In the genomic region with DNA sequence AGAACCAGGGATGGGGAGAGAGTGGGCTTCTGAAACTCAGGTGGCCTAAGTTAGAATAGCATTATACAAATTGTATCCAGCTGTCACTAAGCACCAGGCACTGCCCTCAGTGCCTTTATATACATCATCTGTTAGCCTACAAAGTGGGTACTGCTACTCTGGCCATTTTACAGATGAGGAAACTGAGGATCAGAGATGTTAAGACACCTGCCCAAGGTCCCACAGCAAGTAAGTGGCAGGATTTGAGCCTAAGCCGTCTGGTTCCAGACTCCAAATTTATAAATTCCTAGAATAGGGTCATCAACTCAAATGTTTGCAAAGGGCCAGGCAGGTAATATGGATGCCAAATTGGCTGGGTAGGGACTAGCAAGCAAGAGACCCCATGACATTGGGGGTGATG, we compare ENCODE assay signal across 1 cellular context.
TF ChIP-seq lines count a peak whose summit lies in the region.

No MANE protein-coding gene starts in this region.

TF ChIP-seq in HepG2, 621 proteins besides CTCF, POLR2A, EP300 and RAD21:
- TF ChIP-seq ZNF629 (CRISPR knock-in tag; conservative IDR thresholded peaks at IDR 0.05): peak; percentile 85
- no peak for TF ChIP-seq SALL1 (CRISPR knock-in tag; IDR thresholded peaks at IDR 0.05)
- TF ChIP-seq, protein P1, sequence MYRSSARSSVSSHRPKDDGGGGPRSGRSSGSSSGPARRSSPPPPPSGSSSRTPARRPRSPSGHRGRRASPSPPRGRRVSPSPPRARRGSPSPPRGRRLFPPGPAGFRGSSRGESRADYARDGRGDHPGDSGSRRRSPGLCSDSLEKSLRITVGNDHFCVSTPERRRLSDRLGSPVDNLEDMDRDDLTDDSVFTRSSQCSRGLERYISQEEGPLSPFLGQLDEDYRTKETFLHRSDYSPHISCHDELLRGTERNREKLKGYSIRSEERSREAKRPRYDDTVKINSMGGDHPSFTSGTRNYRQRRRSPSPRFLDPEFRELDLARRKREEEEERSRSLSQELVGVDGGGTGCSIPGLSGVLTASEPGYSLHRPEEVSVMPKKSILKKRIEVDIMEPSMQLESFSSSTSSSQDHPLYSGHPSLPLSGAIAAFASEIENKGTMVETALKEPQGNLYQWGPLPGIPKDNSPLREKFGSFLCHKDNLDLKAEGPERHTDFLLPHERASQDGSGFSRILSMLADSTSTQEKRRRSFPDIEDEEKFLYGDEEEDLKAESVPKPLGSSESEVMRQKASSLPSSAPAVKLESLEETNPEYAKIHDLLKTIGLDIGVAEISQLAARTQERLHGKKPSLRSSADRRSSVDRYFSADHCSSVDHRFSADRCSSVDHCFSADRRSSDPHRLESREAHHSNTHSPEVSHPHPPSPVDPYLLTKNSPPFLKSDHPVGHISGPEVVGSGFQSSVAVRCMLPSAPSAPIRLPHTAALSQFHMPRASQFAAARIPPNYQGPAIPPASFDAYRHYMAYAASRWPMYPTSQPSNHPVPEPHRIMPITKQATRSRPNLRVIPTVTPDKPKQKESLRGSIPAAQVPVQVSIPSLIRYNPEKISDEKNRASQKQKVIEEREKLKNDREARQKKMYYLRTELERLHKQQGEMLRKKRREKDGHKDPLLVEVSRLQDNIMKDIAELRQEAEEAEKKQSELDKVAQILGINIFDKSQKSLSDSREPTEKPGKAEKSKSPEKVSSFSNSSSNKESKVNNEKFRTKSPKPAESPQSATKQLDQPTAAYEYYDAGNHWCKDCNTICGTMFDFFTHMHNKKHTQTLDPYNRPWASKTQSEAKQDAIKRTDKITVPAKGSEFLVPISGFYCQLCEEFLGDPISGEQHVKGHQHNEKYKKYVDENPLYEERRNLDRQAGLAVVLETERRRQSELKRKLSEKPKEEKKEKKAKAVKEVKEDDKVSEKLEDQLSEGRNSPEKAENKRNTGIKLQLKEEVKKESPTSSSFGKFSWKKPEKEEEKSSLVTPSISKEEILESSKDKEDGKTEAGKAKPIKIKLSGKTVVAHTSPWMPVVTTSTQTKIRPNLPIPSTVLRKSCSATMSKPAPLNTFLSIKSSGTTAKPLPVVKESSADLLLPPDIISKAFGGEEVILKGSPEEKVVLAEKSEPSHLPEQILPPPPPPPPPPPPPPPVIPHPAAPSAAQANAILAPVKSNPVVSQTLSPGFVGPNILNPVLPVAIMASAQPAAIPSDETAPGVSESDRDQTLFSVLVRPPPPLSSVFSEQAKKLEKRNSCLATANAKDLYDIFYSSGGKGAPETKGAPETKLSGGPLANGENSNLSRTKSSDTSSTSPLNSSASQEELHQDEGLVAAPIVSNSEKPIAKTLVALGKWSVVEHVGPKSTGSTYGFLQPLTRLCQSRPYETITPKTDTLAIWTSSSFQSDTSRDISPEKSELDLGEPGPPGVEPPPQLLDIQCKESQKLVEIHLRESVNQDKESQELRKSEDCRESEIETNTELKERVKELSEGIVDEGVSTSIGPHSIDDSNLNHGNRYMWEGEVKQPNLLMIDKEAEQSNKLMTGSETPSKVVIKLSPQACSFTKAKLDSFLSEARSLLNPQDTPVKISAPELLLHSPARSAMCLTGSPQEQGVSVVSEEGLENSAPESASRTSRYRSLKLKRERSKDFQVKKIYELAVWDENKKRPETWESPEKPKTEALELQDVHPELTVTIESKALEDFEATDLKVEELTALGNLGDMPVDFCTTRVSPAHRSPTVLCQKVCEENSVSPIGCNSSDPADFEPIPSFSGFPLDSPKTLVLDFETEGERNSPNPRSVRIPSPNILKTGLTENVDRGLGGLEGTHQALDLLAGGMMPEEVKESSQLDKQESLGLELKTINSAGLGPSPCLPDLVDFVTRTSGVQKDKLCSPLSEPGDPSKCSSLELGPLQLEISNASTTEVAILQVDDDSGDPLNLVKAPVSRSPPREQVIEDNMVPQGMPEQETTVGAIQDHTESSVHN (CRISPR knock-in tag; IDR thresholded peaks at IDR 0.05): no peak
- no peak for TF ChIP-seq NFE2L2 (IDR thresholded peaks at IDR 0.05; ENCODE audit: low read length)
- no peak for TF ChIP-seq RXRA (CRISPR knock-in tag; IDR thresholded peaks at IDR 0.05)
- no peak for TF ChIP-seq ERF (CRISPR knock-in tag; IDR thresholded peaks at IDR 0.05)
- TF ChIP-seq ZNF672 (CRISPR knock-in tag; IDR thresholded peaks at IDR 0.05): no peak
- peak; percentile 6; the same call in 1 of the 2 replicates for TF ChIP-seq ZFP90 (CRISPR knock-in tag; IDR thresholded peaks at IDR 0.05; ENCODE audit: borderline replicate concordance)
- peak; percentile 77; the same call in 1 of the 2 replicates for TF ChIP-seq ZNF768 (CRISPR knock-in tag; IDR thresholded peaks at IDR 0.05)
